In the genomic region with DNA sequence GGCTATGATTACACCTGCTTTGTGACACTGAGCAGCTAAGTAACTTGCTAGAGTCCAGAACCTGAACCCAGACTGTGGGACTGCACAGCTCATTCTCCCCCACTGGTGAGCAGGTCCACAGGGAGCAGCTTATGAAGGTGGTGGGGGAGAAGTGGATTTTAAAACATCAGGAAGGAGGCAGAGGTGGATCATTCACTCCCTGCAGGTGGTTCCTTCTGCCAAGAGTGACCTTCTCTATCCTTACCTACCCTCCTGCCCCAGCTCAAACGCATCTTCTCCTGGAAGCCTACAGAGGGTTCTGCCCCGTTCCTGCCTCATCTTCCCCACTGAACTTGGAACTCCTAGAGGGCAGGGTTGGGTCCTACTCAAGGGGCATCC, we compare ENCODE assay signal across 10 cellular contexts. TPM values are rescaled to one million over a fixed set of nuclear protein-coding genes. Genes with fewer than 3 reads are reported as not detected.
DNase-seq lines count a peak whose midpoint lies in the region; ATAC-seq and TF ChIP-seq lines count a peak whose summit lies in the region.
"Had no signal": no experiment of that assay in that cellular context is flagged by ENCODE, and none has a peak within 500 bp of the region (broad histone marks: within the 10 kb centered on the region; RNA-seq: fewer than 3 reads in every experiment).

No MANE protein-coding gene starts in this region.

- H3K9me3 Mint-ChIP-seq in activated naive CD4-positive, alpha-beta T cell treated with anti-CD3 and anti-CD28 coated beads, Interleukin-2, amount 50 U/mL, for 24 hours, result no peaks in the 10 kb centered on the region

- intact Hi-C loops in breast epithelium (cut with DNase I; ENCODE audit: low total_unique reads) (no loop called here), thyroid gland (cut with DNase I) (no loop called here)

- TF ChIP-seq POLR2A in breast epithelium (IDR thresholded peaks at IDR 0.05), result no peak
- no peak for TF ChIP-seq POLR2A in thyroid gland (IDR thresholded peaks at IDR 0.05)

- no peak for ATAC-seq in GM21529 (IDR thresholded peaks at IDR 0.05; ENCODE audit: unreplicated experiment)

- H3K27me3 ChIP-seq in breast epithelium (no peaks in the 10 kb centered on the region), thyroid gland (no peaks in the 10 kb centered on the region)

- H3K4me3 Mint-ChIP-seq in activated naive CD4-positive, alpha-beta T cell treated with anti-CD3 and anti-CD28 coated beads, Interleukin-2, amount 50 U/mL, for 24 hours, result peak overlapping the region; percentile 71

- peaks cover under 1% of the 10 kb centered on the region for H3K36me3 Mint-ChIP-seq in activated naive CD4-positive, alpha-beta T cell treated with anti-CD3 and anti-CD28 coated beads, Interleukin-2, amount 50 U/mL, for 24 hours

- H3K4me3 ChIP-seq in breast epithelium (peak overlapping the region in 2 of 3 donors; percentile 66 to 85), mesodermal cell (ENCODE audit: extremely low read depth, insufficient read depth, low read length, poor library complexity, severe bottlenecking) (peak overlapping the region; percentile 52), thyroid gland (replicated peaks in 1 of 3) (peak overlapping the region in 2 of 3 donors; percentile 55 to 71)

- TF ChIP-seq CTCF in breast epithelium (IDR thresholded peaks at IDR 0.05) (no peak), thyroid gland (IDR thresholded peaks at IDR 0.05) (no peak)

- H3K36me3 ChIP-seq in breast epithelium (no peaks in the 10 kb centered on the region), mesodermal cell (ENCODE audit: control insufficient read depth, insufficient read depth, low read length) (no peaks in the 10 kb centered on the region), thyroid gland (no peaks in the 10 kb centered on the region)

- H3K4me1 Mint-ChIP-seq in activated naive CD4-positive, alpha-beta T cell treated with anti-CD3 and anti-CD28 coated beads, Interleukin-2, amount 50 U/mL, for 24 hours, result peaks cover 33% of the 10 kb centered on the region

- no peak for DNase-seq in activated naive CD4-positive, alpha-beta T cell treated with Interleukin-2 at 50 U/mL for 16 hours
- no peak for DNase-seq in breast epithelium (ENCODE audit: low spot score in 2 of 2)
- no peak for DNase-seq in thyroid gland
- DNase-seq in NCI-H146 (lab: John Stamatoyannopoulos, UW), result no peak
- no peak for DNase-seq in DMS79 (lab: John Stamatoyannopoulos, UW)

- H3K4me1 ChIP-seq in breast epithelium, result no peaks in the 10 kb centered on the region
- H3K4me1 ChIP-seq in mesodermal cell (ENCODE audit: control insufficient read depth, insufficient read depth, low read length, poor library complexity, severe bottlenecking), result no peaks in the 10 kb centered on the region
- H3K4me1 ChIP-seq in thyroid gland, result peaks cover 0 to 10% of the 10 kb centered on the region in 2 donors

- no peaks in the 10 kb centered on the region for H3K9me3 ChIP-seq in breast epithelium
- H3K9me3 ChIP-seq in mesodermal cell (ENCODE audit: control insufficient read depth, low read length), result no peaks in the 10 kb centered on the region
- no peaks in the 10 kb centered on the region for H3K9me3 ChIP-seq in thyroid gland

- 92 to 100% methylated on average over 2 of the region's 2 CpGs for WGBS in mesodermal cell (ENCODE audit: insufficient coverage in 2 of 2), 2 experiments
- WGBS in thyroid gland, 2 donors, result 44 to 77% methylated on average over 2 of the region's 2 CpGs

- H3K27ac Mint-ChIP-seq in activated naive CD4-positive, alpha-beta T cell treated with anti-CD3 and anti-CD28 coated beads, Interleukin-2, amount 50 U/mL, for 24 hours, result no peak overlapping the region

- H3K27me3 Mint-ChIP-seq in activated naive CD4-positive, alpha-beta T cell treated with anti-CD3 and anti-CD28 coated beads, Interleukin-2, amount 50 U/mL, for 24 hours, result no peaks in the 10 kb centered on the region

- H3K27ac ChIP-seq in breast epithelium (peak overlapping the region; percentile 2 to 65), mesodermal cell (ENCODE audit: low read depth, low read length, severe bottlenecking) (no peak overlapping the region), thyroid gland (no peak overlapping the region)

RNA-seq across cellular contexts. Expression of a gene that starts 0.5 kb away (rescaled TPM):
- total RNA-seq in breast epithelium (1 to 10 TPM in 2 of 3 donors, under 1 TPM in 1; 0.48 to 8.5 (median 6.2) TPM), thyroid gland (1 to 10 TPM; 2.1 to 7.2 (median 4.6) TPM)
- 3.8 TPM for polyA plus RNA-seq in mesodermal cell (2013, experiment 1 of 2)
- polyA plus RNA-seq in mesodermal cell (2013, experiment 2 of 2), result 3.1 TPM

RNA-seq across cellular contexts. Expression of a gene that starts 56.3 kb away (rescaled TPM):
- total RNA-seq in breast epithelium (not detected), thyroid gland (1 to 10 TPM in 1 of 4 donors, not detected in 3; 1.9 TPM)
- polyA plus RNA-seq in mesodermal cell (2013, experiment 1 of 2), result not detected
- polyA plus RNA-seq in mesodermal cell (2013, experiment 2 of 2), result not detected
- total RNA-seq: fibroblast of lung, ureter had no signal
- polyA plus RNA-seq: fibroblast of lung had no signal

Comparison
In these comparisons a context has a peak if more than half of its experiments do, and no peak if none do; other contexts are left out.
1. H3K27ac ChIP-seq: peak in breast epithelium (2 of 2); none in mesodermal cell (single experiment) and thyroid gland (0 of 3).
2. Peak in every context shown above with its lines, with median percentiles within 50 percentile points of each other: H3K4me3 ChIP-seq.